ENCODE assay signal across 8 cellular contexts in the genomic region with DNA sequence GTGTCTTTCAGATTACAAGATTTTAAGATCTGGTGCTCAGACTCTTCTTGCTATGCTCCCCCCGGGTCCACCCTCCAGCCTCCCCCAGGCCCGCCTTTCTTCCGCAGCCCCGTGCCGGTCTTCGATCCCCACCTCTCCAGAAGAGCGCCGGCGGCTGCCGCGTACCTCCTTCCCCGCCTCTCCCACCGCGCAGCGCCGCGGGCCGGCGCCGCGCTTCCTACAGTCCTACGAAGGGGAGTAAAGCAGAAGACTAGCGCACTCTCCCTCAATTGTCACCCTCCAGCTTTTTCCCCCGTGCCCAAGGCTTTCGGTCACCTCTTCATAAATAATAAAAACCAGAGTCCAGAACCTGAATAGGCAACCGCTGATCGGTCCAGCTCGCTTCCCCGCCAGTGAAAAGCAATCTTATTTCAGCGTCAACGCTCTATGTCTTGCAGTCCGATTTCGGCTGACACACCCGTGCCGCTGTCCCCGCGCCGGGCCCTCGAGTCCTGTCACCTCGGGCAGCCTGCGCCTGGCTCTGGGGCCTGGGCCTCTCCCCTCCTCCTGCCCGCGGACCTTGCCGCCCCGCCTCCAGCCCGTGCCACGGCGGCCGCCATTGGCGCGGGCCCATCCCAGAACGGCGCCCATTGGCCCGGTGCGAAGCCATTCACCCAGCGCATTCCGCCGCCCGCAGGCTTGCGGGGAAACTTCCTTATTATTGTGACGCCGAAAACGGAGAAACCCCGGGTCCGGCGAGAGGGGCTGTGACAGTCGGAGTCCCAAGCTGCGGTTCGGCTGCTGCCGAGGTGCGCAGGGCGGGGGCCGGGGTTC. TPM values are rescaled to one million over a fixed set of nuclear protein-coding genes. Genes with fewer than 3 reads are reported as not detected.
DNase-seq lines count a peak whose midpoint lies in the region; ATAC-seq and TF ChIP-seq lines count a peak whose summit lies in the region.

A gene (plus strand): TSS at position 694 of the 813 bp plus-strand sequence. CDS start 13,344 bp downstream, outside the sequence.

- TF ChIP-seq EP300 in Ishikawa (IDR thresholded peaks at IDR 0.05; ENCODE audit: borderline replicate concordance) = no peak

- intact Hi-C loops in Panc1 (cut with micrococcal nuclease; ENCODE audit: unreplicated experiment) = no loop called here

- H3K4me1 ChIP-seq in Panc1 (ENCODE audit: control insufficient read depth, insufficient read depth, low read length) (0 out of 2 replicates have a peak, but pooled peaks cover 2% of the 10 kb centered on the region), esophagus (ENCODE audit: control insufficient read depth in 2 of 2, insufficient read depth in 2 of 2, low read length in 1 of 2) (no peaks in the 10 kb centered on the region), muscle layer of colon (ENCODE audit: insufficient read depth, low read length) (peaks cover 18% of the 10 kb centered on the region)

- H3K9ac ChIP-seq in muscle layer of colon (ENCODE audit: low read length) = peak within 1 kb of the TSS; percentile 72

- H3K36me3 ChIP-seq in Panc1 (ENCODE audit: control insufficient read depth, insufficient read depth, low read length) = no peaks in the 10 kb centered on the region
- peaks cover 0 to 2% of the 10 kb centered on the region in 2 donors for H3K36me3 ChIP-seq in esophagus (ENCODE audit: control insufficient read depth in 2 of 2, insufficient read depth in 2 of 2, low read length in 1 of 2)
- peaks cover 8% of the 10 kb centered on the region for H3K36me3 ChIP-seq in muscle layer of colon (ENCODE audit: insufficient read depth, low read length)

- TF ChIP-seq RAD21 in Ishikawa (IDR thresholded peaks at IDR 0.05; ENCODE audit: low read depth) = no peak; the same call in 1 of the 2 replicates

- in situ Hi-C loops in Panc1 (cut with HindIII; ENCODE audit: low pct_unique_long_range_greater_than_20kb, low sequenced_read_pairs) = no loop called here

- no peak within 1 kb of the TSS for H3K27ac ChIP-seq in Panc1 (ENCODE audit: low read length)
- peak within 1 kb of the TSS; percentile 94 to 96 for H3K27ac ChIP-seq in esophagus (ENCODE audit: low read depth in 2 of 2, low read length in 1 of 2)
- H3K27ac ChIP-seq in muscle layer of colon (ENCODE audit: low read depth, low read length) = peak within 1 kb of the TSS; percentile 98

- H3K4me3 ChIP-seq in Panc1 (ENCODE audit: low read depth in 2 of 2, low read length in 2 of 2) (peak within 1 kb of the TSS; percentile 55 to 56), esophagus (ENCODE audit: low read depth in 1 of 2, low read length in 2 of 2) (peak within 1 kb of the TSS; percentile 73 to 83), muscle layer of colon (ENCODE audit: low read depth in 1 of 2, low read length in 2 of 2) (peak within 1 kb of the TSS; percentile 83 to 86)

- TF ChIP-seq CTCF in Panc1 (IDR thresholded peaks at IDR 0.05) = no peak

- 0 to 1% methylated on average over 70 to 73 of the region's 73 CpGs for WGBS in esophagus, 2 donors

- no TSS peak for BruUV-seq in Panc1 (replicated peaks; lab: Mats Ljungman, UMichigan)

- H3K9me3 ChIP-seq in Panc1 (ENCODE audit: control insufficient read depth, insufficient read depth, low read depth, low read length) (no peaks in the 10 kb centered on the region), esophagus (ENCODE audit: control insufficient read depth in 2 of 2, insufficient read depth in 1 of 2, low read depth in 1 of 2, low read length in 1 of 2) (no peaks in the 10 kb centered on the region), muscle layer of colon (ENCODE audit: low read length) (no peaks in the 10 kb centered on the region)

- ATAC-seq in GM21619 (IDR thresholded peaks at IDR 0.05; ENCODE audit: unreplicated experiment) (peak; percentile 96), Panc1 (peak; percentile 99)

- POLR2A ChIA-PET in Panc1 (lab: Charles Lee) = no interaction called here

- CTCF ChIA-PET in Panc1 (lab: Charles Lee) = no interaction called here

- H3K27me3 ChIP-seq in Panc1 (ENCODE audit: control insufficient read depth, insufficient read depth, low read length) (peaks cover 3% of the 10 kb centered on the region; the same call in 1 of the 2 replicates), esophagus (ENCODE audit: control insufficient read depth in 1 of 2, insufficient read depth in 2 of 2, low read length in 2 of 2) (no peaks in the 10 kb centered on the region), muscle layer of colon (ENCODE audit: control insufficient read depth in 1 of 2, insufficient read depth in 2 of 2, low read length in 2 of 2) (no peaks in the 10 kb centered on the region)

- DNase-seq in DMS153 treated with DMSO at 0.1 percent for 48 hours (lab: John Stamatoyannopoulos, UW; ENCODE audit: unreplicated experiment) = peak; percentile 77
- DNase-seq in Panc1 (ENCODE audit: low read depth, low spot score) = no peak
- peak; percentile 91 to 93 for DNase-seq in activated T-cell treated with anti-CD3 and anti-CD28 coated beads, Interleukin-2, amount 50 U/mL, for 48 hours
- peak; percentile 77 to 78 for DNase-seq in stimulated activated CD8-positive, alpha-beta memory T cell treated with anti-CD3 and anti-CD28 coated beads, Interleukin-7, amount 100 ng/mL, for 1 hour (ENCODE audit: low read depth in 2 of 2)

TF ChIP-seq in Ishikawa, 13 proteins besides CTCF, POLR2A, EP300 and RAD21:
- TF ChIP-seq, protein P1, sequence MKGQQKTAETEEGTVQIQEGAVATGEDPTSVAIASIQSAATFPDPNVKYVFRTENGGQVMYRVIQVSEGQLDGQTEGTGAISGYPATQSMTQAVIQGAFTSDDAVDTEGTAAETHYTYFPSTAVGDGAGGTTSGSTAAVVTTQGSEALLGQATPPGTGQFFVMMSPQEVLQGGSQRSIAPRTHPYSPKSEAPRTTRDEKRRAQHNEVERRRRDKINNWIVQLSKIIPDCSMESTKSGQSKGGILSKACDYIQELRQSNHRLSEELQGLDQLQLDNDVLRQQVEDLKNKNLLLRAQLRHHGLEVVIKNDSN (IDR thresholded peaks at IDR 0.05) = no peak
- no peak for TF ChIP-seq NFIC (IDR thresholded peaks at IDR 0.05)
- TF ChIP-seq TAF1 (IDR thresholded peaks at IDR 0.05; ENCODE audit: low read depth) = peak; percentile 35; the same call in 1 of the 2 replicates
- TF ChIP-seq TEAD4 (IDR thresholded peaks at IDR 0.05) = peak; percentile 72
- TF ChIP-seq ZBTB7A (IDR thresholded peaks at IDR 0.05; ENCODE audit: low read depth) = 0 out of 2 replicates have a peak, but pooled peaks have one; percentile 44
- TF ChIP-seq TCF12 (IDR thresholded peaks at IDR 0.05; ENCODE audit: low read depth) = 0 out of 2 replicates have a peak, but pooled peaks have one; percentile 12
- TF ChIP-seq, protein P2, sequence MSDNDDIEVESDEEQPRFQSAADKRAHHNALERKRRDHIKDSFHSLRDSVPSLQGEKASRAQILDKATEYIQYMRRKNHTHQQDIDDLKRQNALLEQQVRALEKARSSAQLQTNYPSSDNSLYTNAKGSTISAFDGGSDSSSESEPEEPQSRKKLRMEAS (IDR thresholded peaks at IDR 0.05) = peak; percentile 85

RNA-seq across cellular contexts. Expression of the gene that starts here (rescaled TPM):
- total RNA-seq in Panc1 (2021; ENCODE audit: unreplicated experiment) = 1.1 TPM
- 0.39 TPM for polyA plus RNA-seq in Panc1 (2012; ENCODE audit: insufficient read length)
- polyA plus RNA-seq in esophagus = 1 to 10 TPM; 7.5 to 9.9 TPM
